1 cellular context compared by ENCODE assay signal in the genomic region with DNA sequence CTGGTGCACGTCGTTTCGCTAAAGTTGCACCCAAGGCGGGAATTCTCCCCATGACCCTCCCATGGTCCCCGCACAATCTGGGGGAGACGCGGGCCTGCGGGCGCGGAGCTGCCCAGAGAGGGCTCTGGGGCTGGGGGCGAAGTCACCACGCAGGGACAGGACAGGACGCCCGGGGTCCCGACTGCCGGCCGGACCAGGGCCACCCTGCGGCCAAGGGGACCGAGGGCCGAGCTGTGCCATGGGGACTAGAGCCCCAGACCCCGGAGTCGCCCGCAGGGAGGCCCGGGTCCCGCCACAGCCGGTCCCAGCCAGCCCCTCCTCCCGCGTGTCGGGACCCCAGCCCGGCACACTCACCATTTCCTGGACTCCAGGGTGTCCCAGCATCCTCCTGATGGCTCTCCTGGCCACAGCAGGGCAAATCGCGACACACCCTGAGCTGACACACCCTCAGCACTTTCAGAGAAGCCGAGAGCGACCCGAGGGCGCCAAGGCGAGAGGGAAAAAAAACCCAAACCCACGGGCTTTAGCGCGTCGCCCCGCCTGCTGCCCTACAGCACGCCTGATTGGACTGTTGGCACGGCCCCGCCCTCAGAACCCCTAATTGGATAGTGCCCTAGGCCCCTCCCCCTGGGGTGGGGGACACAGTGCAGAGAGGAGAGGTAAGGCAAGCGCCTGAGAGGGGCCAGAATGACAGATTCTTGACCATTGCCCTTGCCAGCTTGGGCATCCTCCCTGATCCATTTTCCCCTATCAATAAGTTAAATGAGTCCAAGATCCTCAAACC.
TF ChIP-seq lines count a peak whose summit lies in the region.

No MANE protein-coding gene starts in this region.

TF ChIP-seq in liver, 16 proteins besides CTCF, POLR2A, EP300 and RAD21 (continued from another document):
- TF ChIP-seq HNF4G (IDR thresholded peaks at IDR 0.05) (no peak), NR2F2 (IDR thresholded peaks at IDR 0.05) (no peak), YY1 (IDR thresholded peaks at IDR 0.05) (no peak)
